ENCODE assay signal across 15 cellular contexts in the genomic region with DNA sequence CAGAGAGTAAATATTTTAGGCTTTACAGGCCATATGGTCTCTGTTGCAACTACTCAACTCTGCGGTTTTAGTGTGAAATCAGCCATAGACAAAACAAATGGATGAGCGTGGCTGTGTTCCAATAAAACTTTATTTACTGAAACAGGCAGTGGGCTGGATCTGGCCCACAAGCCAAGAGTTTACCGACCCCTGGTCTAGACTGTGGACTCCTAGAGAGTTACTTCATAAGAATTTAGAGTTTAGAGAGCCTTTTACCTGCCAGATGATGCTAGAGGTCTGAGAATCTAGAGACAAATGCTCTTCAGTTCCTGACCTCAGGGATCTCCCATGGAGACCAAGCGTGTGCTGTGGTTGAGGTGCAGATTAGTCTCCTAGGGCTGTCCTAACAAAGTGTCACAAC.
DNase-seq lines count a peak whose midpoint lies in the region; ATAC-seq and TF ChIP-seq lines count a peak whose summit lies in the region.
"Had no signal": no experiment of that assay in that cellular context is flagged by ENCODE, and none has a peak within 500 bp of the region (broad histone marks: within the 10 kb centered on the region; RNA-seq: fewer than 3 reads in every experiment).

No MANE protein-coding gene starts in this region.

- H3K27ac ChIP-seq in right cardiac atrium (ENCODE audit: low read length): no peak overlapping the region
- no peak overlapping the region for H3K27ac ChIP-seq in CD8-positive, alpha-beta memory T cell (ENCODE audit: low read depth, low read length)
- H3K27ac ChIP-seq: hepatocyte had no signal

- H3K4me1 ChIP-seq in right cardiac atrium (ENCODE audit: control insufficient read depth, insufficient read depth, low read length): peaks cover 3% of the 10 kb centered on the region
- peaks cover 11% of the 10 kb centered on the region for H3K4me1 ChIP-seq in CD8-positive, alpha-beta memory T cell (ENCODE audit: insufficient read depth, low read length)

- 82% methylated on average over 4 of the region's 4 CpGs for WGBS in right cardiac atrium

- in situ Hi-C loops in KBM-7 (cut with MboI; ENCODE audit: low pct_unique_long_range_greater_than_20kb, low sequenced_read_pairs): no loop called here

- DNase-seq in AML-193 (lab: John Stamatoyannopoulos, UW) (peak; percentile 6 to 10), KBM-7 (peak; percentile 56), SKM-1 (lab: John Stamatoyannopoulos, UW; ENCODE audit: unreplicated experiment) (peak; percentile 57), fibroblast of the aortic adventitia (ENCODE audit: low read depth) (peak; percentile 72), right cardiac atrium (no peak), GF-D8 (lab: John Stamatoyannopoulos, UW) (no peak)
- no peak for DNase-seq in CD8-positive, alpha-beta memory T cell
- DNase-seq: activated gamma-delta T cell treated with Interleukin-2 at 50 U/mL for 16 hours; caudate nucleus; NCI-H1930; stimulated activated CD4-positive, alpha-beta T cell treated with anti-CD3 and anti-CD28 coated beads, Interleukin-2, amount 100 ng/mL, for 48 hours had no signal

- H3K27me3 Mint-ChIP-seq in CD8-positive, alpha-beta memory T cell: no peaks in the 10 kb centered on the region
- H3K27me3 Mint-ChIP-seq: progenitor cell of endocrine pancreas had no signal

- no peaks in the 10 kb centered on the region for H3K36me3 ChIP-seq in CD8-positive, alpha-beta memory T cell (ENCODE audit: insufficient read depth, low read length)
- H3K36me3 ChIP-seq: BLaER1 treated with 17β-estradiol and CSF1 and Interleukin-3, amounts not matched to agents 10 nM and 100 nM had no signal

- CTCF ChIA-PET in CD8-positive, alpha-beta memory T cell (lab: Charles Lee): no interaction called here

- H3K9me3 ChIP-seq in right cardiac atrium (ENCODE audit: control insufficient read depth, low read length): no peaks in the 10 kb centered on the region
- no peaks in the 10 kb centered on the region for H3K9me3 ChIP-seq in CD8-positive, alpha-beta memory T cell (ENCODE audit: low read length)

- no peaks in the 10 kb centered on the region for H3K27me3 ChIP-seq in right cardiac atrium (ENCODE audit: control insufficient read depth, insufficient read depth)
- no peaks in the 10 kb centered on the region for H3K27me3 ChIP-seq in CD8-positive, alpha-beta memory T cell (ENCODE audit: insufficient read depth, low read length, poor library complexity, severe bottlenecking)
- H3K27me3 ChIP-seq: BLaER1 treated with 17β-estradiol and CSF1 and Interleukin-3, amounts not matched to agents 10 nM and 100 nM; hepatocyte had no signal

- POLR2A ChIA-PET in CD8-positive, alpha-beta memory T cell (lab: Charles Lee): no interaction called here

- peak overlapping the region in 1 of 7 donors; percentile 22 for H3K4me3 Mint-ChIP-seq in CD8-positive, alpha-beta memory T cell

- no peaks in the 10 kb centered on the region for H3K9me3 Mint-ChIP-seq in CD8-positive, alpha-beta memory T cell

- ATAC-seq in HG02981 (IDR thresholded peaks at IDR 0.05; ENCODE audit: unreplicated experiment) (no peak), right cardiac atrium (no peak)

- H3K27ac Mint-ChIP-seq in CD8-positive, alpha-beta memory T cell: peak overlapping the region in 2 of 8 donors; percentile 16 to 37
- H3K27ac Mint-ChIP-seq: progenitor cell of endocrine pancreas had no signal

- H3K4me3 ChIP-seq in fibroblast of the aortic adventitia (ENCODE audit: low read depth, low read length): no peak overlapping the region
- no peak overlapping the region for H3K4me3 ChIP-seq in right cardiac atrium (ENCODE audit: low read length)
- H3K4me3 ChIP-seq in CD8-positive, alpha-beta memory T cell (ENCODE audit: low read length): no peak overlapping the region
- H3K4me3 ChIP-seq: BLaER1 treated with 17β-estradiol and CSF1 and Interleukin-3, amounts not matched to agents 10 nM and 100 nM; hepatocyte had no signal

- peaks cover 10 to 14% (median 12%) of the 10 kb centered on the region in 3 donors for H3K4me1 Mint-ChIP-seq in CD8-positive, alpha-beta memory T cell

- intact Hi-C loops in right cardiac atrium (cut with DNase I): no loop called here

- no peaks in the 10 kb centered on the region for H3K36me3 Mint-ChIP-seq in CD8-positive, alpha-beta memory T cell

- TF ChIP-seq CTCF in fibroblast of the aortic adventitia (IDR thresholded peaks at IDR 0.05; ENCODE audit: insufficient read depth, low read length): no peak

Comparison
In these comparisons a context has a peak if more than half of its experiments do, and no peak if none do; other contexts are left out.
1. DNase-seq: peak in AML-193 (2 of 2), KBM-7 (single experiment), SKM-1 (single experiment) and fibroblast of the aortic adventitia (single experiment); none in right cardiac atrium (0 of 3), CD8-positive, alpha-beta memory T cell (0 of 5) and GF-D8 (single experiment).